Comparison of ENCODE assay signal across 2 cellular contexts in the genomic region with DNA sequence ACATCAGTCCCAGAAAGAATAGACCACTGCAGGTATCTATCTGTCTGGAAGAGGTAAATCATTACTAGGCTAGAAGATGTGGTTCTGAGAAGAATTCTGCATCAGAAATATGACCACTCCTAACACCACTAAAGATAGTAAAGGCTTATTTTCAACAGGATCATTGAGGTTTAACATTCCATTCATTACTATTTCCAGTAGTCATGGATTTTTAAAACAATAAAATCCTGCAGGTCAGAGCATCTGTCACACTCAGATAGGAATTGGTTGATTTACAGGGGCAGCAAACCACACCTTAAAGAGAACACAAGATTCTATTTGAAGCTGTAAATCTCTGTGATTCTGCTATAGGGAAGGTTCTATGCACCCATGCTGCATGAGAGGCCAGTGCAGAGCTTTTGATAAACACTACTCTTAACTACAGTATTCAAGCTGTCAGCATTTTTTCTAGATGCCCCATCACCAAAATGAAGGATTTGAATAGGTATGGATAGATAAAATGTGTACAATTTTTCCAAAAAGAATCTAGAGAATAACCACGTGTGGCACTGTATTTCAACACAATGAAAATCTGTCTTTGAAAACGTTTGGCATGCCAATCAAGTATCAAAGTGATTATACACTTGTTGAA.
TF ChIP-seq lines count a peak whose summit lies in the region.

No MANE protein-coding gene starts in this region.

TF ChIP-seq in IMR-90, 13 proteins besides CTCF, POLR2A, EP300 and RAD21:
- TF ChIP-seq MXI1 (IDR thresholded peaks at IDR 0.05; ENCODE audit: borderline replicate concordance, low read depth, low read length) (no peak), CHD1 (IDR thresholded peaks at IDR 0.05; ENCODE audit: low read depth, low read length) (no peak), RCOR1 (IDR thresholded peaks at IDR 0.05; ENCODE audit: insufficient replicate concordance, low read length) (no peak), MAFK (IDR thresholded peaks at IDR 0.05; ENCODE audit: low read depth, low read length) (peak; percentile 57), CEBPB (IDR thresholded peaks at IDR 0.05; ENCODE audit: low read depth, low read length) (no peak)

TF ChIP-seq in K562, 482 proteins besides CTCF, POLR2A, EP300 and RAD21:
- TF ChIP-seq SRSF9 (IDR thresholded peaks at IDR 0.05; ENCODE audit: borderline replicate concordance, low read depth, low read length) (no peak), SIN3B (IDR thresholded peaks at IDR 0.05; ENCODE audit: low read depth) (no peak), MAFG (tag; conservative IDR thresholded peaks at IDR 0.05) (0 out of 2 replicates have a peak, but pooled peaks have one; percentile 8), JUN (IDR thresholded peaks at IDR 0.05; ENCODE audit: borderline replicate concordance, low read depth, low read length) (no peak), JUN (CRISPR knock-in tag; IDR thresholded peaks at IDR 0.05; ENCODE audit: borderline replicate concordance) (no peak), SMAD1 (IDR thresholded peaks at IDR 0.05; ENCODE audit: low read depth, low read length, partially characterized antibody) (no peak), ZNF316 (IDR thresholded peaks at IDR 0.05) (peak; percentile 47; the same call in 1 of the 2 replicates), FOXJ2 (tag; IDR thresholded peaks at IDR 0.05) (no peak), MEIS2 (IDR thresholded peaks at IDR 0.05; ENCODE audit: partially characterized antibody) (peak; percentile 28), C11orf30 (IDR thresholded peaks at IDR 0.05; ENCODE audit: low read depth) (peak; percentile 47; the same call in 1 of the 2 replicates)
- TF ChIP-seq, protein P1, sequence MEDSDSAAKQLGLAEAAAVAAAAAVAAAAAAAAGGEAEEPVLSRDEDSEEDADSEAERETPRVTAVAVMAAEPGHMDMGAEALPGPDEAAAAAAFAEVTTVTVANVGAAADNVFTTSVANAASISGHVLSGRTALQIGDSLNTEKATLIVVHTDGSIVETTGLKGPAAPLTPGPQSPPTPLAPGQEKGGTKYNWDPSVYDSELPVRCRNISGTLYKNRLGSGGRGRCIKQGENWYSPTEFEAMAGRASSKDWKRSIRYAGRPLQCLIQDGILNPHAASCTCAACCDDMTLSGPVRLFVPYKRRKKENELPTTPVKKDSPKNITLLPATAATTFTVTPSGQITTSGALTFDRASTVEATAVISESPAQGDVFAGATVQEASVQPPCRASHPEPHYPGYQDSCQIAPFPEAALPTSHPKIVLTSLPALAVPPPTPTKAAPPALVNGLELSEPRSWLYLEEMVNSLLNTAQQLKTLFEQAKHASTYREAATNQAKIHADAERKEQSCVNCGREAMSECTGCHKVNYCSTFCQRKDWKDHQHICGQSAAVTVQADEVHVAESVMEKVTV (CRISPR knock-in tag; IDR thresholded peaks at IDR 0.05): no peak
